In the genomic region with DNA sequence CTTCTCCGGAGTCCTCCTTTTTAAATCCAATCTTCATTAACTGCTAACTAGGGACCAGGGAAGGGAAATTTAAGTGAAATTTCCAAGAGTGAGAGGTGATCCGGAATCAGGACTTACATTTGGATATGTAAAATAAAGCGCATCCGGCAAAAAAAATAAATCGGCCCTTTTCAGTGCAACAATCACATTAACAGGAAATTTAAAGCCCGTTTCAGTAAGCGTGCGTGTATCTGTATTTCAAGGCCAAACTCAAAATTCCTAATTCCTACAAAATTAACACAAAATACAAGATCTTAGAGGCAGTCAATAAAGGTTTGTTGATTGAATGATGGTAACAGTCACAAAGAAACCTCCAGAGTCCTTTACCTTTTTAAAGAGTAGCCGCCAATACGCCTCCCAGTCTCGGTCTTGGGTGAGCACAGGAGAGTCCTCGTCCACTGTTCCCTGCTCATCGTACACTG, we compare ENCODE assay signal across 9 cellular contexts. TPM values are rescaled to one million over a fixed set of nuclear protein-coding genes. Genes with fewer than 3 reads are reported as not detected.
A peak's percentile ranks its signal among the peaks of the same experiment; 100 is the strongest.
DNase-seq lines count a peak whose midpoint lies in the region; ATAC-seq, FAIRE-seq and TF ChIP-seq lines count a peak whose summit lies in the region.
"Had no signal": no experiment of that assay in that cellular context is flagged by ENCODE, and none has a peak within 500 bp of the region (broad histone marks: within the 10 kb centered on the region; RNA-seq: fewer than 3 reads in every experiment).

No MANE protein-coding gene starts in this region.

- H3K4me3 Mint-ChIP-seq in activated naive CD4-positive, alpha-beta T cell treated with anti-CD3 and anti-CD28 coated beads, Interleukin-2, amount 50 U/mL, for 24 hours = peak overlapping the region; percentile 97

- peak overlapping the region; percentile 79 to 92 (median 86) for H3K27ac ChIP-seq in upper lobe of left lung

- no peak for DNase-seq in activated naive CD4-positive, alpha-beta T cell treated with anti-CD3 and anti-CD28 coated beads, Interleukin-2, amount 50 U/mL, for 16 hours
- DNase-seq in astrocyte of the spinal cord (ENCODE audit: low read depth, low spot score) = peak; percentile 20
- no peak for DNase-seq in lower leg skin (ENCODE audit: low spot score in 2 of 2)
- no peak for DNase-seq in upper lobe of left lung
- DNase-seq in NCI-H2081 treated with DMSO at 0.1 percent for 48 hours (lab: John Stamatoyannopoulos, UW) = no peak
- no peak for DNase-seq in GM12892 (ENCODE audit: insufficient read length)
- no peak for DNase-seq in occipital lobe (lab: John Stamatoyannopoulos, UW)

- peaks cover 22% of the 10 kb centered on the region for H3K36me3 Mint-ChIP-seq in activated naive CD4-positive, alpha-beta T cell treated with anti-CD3 and anti-CD28 coated beads, Interleukin-2, amount 50 U/mL, for 24 hours

- TF ChIP-seq CTCF in astrocyte of the spinal cord (IDR thresholded peaks at IDR 0.05; ENCODE audit: low read depth, low read length) = no peak
- TF ChIP-seq CTCF in lower leg skin (IDR thresholded peaks at IDR 0.05) = no peak
- TF ChIP-seq CTCF in upper lobe of left lung (IDR thresholded peaks at IDR 0.05) = no peak

- no peaks in the 10 kb centered on the region for H3K27me3 ChIP-seq in upper lobe of left lung

- peak overlapping the region; percentile 93 for H3K27ac Mint-ChIP-seq in activated naive CD4-positive, alpha-beta T cell treated with anti-CD3 and anti-CD28 coated beads, Interleukin-2, amount 50 U/mL, for 24 hours

- WGBS in lower leg skin, 2 donors = 2% methylated on average over 13 of the region's 13 CpGs
- WGBS in upper lobe of left lung, 2 donors = 3 to 5% methylated on average over 13 of the region's 13 CpGs

- H3K4me1 ChIP-seq in upper lobe of left lung = peaks cover 23 to 50% (median 27%) of the 10 kb centered on the region in 4 donors

- H3K9me3 Mint-ChIP-seq in activated naive CD4-positive, alpha-beta T cell treated with anti-CD3 and anti-CD28 coated beads, Interleukin-2, amount 50 U/mL, for 24 hours = no peaks in the 10 kb centered on the region

- intact Hi-C loops in lower leg skin (cut with DNase I; ENCODE audit: low total_unique reads) = no loop called here

- H3K27me3 Mint-ChIP-seq in activated naive CD4-positive, alpha-beta T cell treated with anti-CD3 and anti-CD28 coated beads, Interleukin-2, amount 50 U/mL, for 24 hours = no peaks in the 10 kb centered on the region

- H3K4me1 Mint-ChIP-seq in activated naive CD4-positive, alpha-beta T cell treated with anti-CD3 and anti-CD28 coated beads, Interleukin-2, amount 50 U/mL, for 24 hours = peaks cover 51% of the 10 kb centered on the region

- H3K4me3 ChIP-seq in astrocyte of the spinal cord (ENCODE audit: low read depth, low read length) (peak overlapping the region; percentile 84), lower leg skin (ENCODE audit: low read depth, poor library complexity, severe bottlenecking) (peak overlapping the region; percentile 78), upper lobe of left lung (peak overlapping the region; percentile 76 to 98 (median 91))

- no peak for ATAC-seq in upper lobe of left lung (ENCODE audit: low FRiP score in 2 of 2)

- TF ChIP-seq EP300 in upper lobe of left lung (IDR thresholded peaks at IDR 0.05) = no peak

- TF ChIP-seq POLR2A in lower leg skin (IDR thresholded peaks at IDR 0.05) = no peak
- TF ChIP-seq POLR2A in upper lobe of left lung (IDR thresholded peaks at IDR 0.05) = no peak
- no peak for TF ChIP-seq POLR2A in GM12892 (IDR thresholded peaks at IDR 0.05; ENCODE audit: low read depth, low read length)

- FAIRE-seq in GM12892 (lab: Jason Lieb, UNC) = no peak
- FAIRE-seq: TTC549 had no signal

- in situ Hi-C loops in astrocyte of the spinal cord (cut with HindIII; ENCODE audit: low sequenced_read_pairs) = no loop called here

- H3K9me3 ChIP-seq in upper lobe of left lung = no peaks in the 10 kb centered on the region

- H3K36me3 ChIP-seq in upper lobe of left lung = peaks cover 3 to 61% (median 20%) of the 10 kb centered on the region in 4 donors

RNA-seq across cellular contexts. Expression of gene DNAJC9, which starts 0.7 kb away (rescaled TPM):
- 10 to 100 TPM; 10.5 to 19.9 (median 17.4) TPM for total RNA-seq in lower leg skin
- 10 to 100 TPM; 10.1 to 16.8 (median 12.0) TPM for total RNA-seq in upper lobe of left lung
- polyA plus RNA-seq in GM12892 (2012; ENCODE audit: missing spikeins) = 27.6 TPM
- 59.7 TPM for total RNA-seq in occipital lobe

RNA-seq across cellular contexts. Expression of gene MRPS16, which starts 6.1 kb away (rescaled TPM):
- 10 to 100 TPM; 25.3 to 43.3 (median 40.0) TPM for total RNA-seq in lower leg skin
- 10 to 100 TPM; 26.2 to 66.2 (median 36.4) TPM for total RNA-seq in upper lobe of left lung
- 72.6 TPM for polyA plus RNA-seq in GM12892 (2012; ENCODE audit: missing spikeins)
- 102 TPM for total RNA-seq in occipital lobe
